ENCODE assay signal across 8 cellular contexts in genomic region chr10:86261933-86262665, GRCh38.
DNase-seq lines count a peak whose midpoint lies in the region; ATAC-seq, FAIRE-seq and TF ChIP-seq lines count a peak whose summit lies in the region.

No MANE protein-coding gene starts in this region.

- H4K8ac ChIP-seq in H1 (ENCODE audit: extremely low read depth, insufficient read depth, low read length) = no peak overlapping the region

- TF ChIP-seq EP300 in H1 (IDR thresholded peaks at IDR 0.05; ENCODE audit: borderline replicate concordance in 1 of 2, low read depth in 2 of 2, low read length in 2 of 2) = no peak

- H2BK12ac ChIP-seq in H1 (ENCODE audit: low read depth, low read length) = peak overlapping the region; percentile 75; the same call in 1 of the 2 replicates

- H2AK5ac ChIP-seq in H1 (ENCODE audit: low read depth, low read length) = no peak overlapping the region

- no peak overlapping the region for H3K27ac ChIP-seq in GM23248
- H3K27ac ChIP-seq in H1 (ENCODE audit: low read depth, low read length) = no peak overlapping the region

- H3K4me1 ChIP-seq in GM23248 (ENCODE audit: insufficient read depth) (no peaks in the 10 kb centered on the region), H1 (replicated peaks in 1 of 4; ENCODE audit: control insufficient read depth in 3 of 4, insufficient read depth in 4 of 4, low read length in 3 of 4) (peaks cover 0 to 12% (median 7%) of the 10 kb centered on the region in 4 experiments; a peak in 6 of 7 replicates)

- no peak overlapping the region for H2BK120ac ChIP-seq in H1 (replicated peaks; ENCODE audit: low read depth, low read length)

- no peak overlapping the region for H4K5ac ChIP-seq in H1 (ENCODE audit: insufficient read length, low read depth, low read length)

- no peak overlapping the region for H3K14ac ChIP-seq in H1 (ENCODE audit: insufficient read length)

- no peaks in the 10 kb centered on the region; the same call in 1 of the 2 replicates for H3K79me1 ChIP-seq in H1 (ENCODE audit: low read depth, low read length)

- CTCF ChIA-PET in H1 (lab: Charles Lee; ENCODE audit: partially characterized antibody) = interaction anchor here (0.8 to 15.7 kb wide), 40 partner anchors 9 to 422 kb away, joined by 3 to 137 read pairs (median 4); no protein-coding TSS in a partner anchor

- no peaks in the 10 kb centered on the region for H3F3A ChIP-seq in GM23248 (ENCODE audit: insufficient read depth)

- H3K56ac ChIP-seq in H1 (replicated peaks; ENCODE audit: insufficient read length, low read depth, low read length) = no peak overlapping the region

- DNase-seq in activated effector memory CD4-positive, alpha-beta T cell treated with anti-CD3 and anti-CD28 coated beads, Interleukin-2, amount 50 U/mL, for 16 hours = peak; percentile 57
- no peak for DNase-seq in activated effector memory CD4-positive, alpha-beta T cell treated with Interleukin-2 at 50 U/mL for 16 hours
- peak; percentile 6 for DNase-seq in GM23248
- peak; percentile 25 to 62 for DNase-seq in NCI-H2081 (lab: John Stamatoyannopoulos, UW)
- DNase-seq in H1 (ENCODE audit: low read depth in 1 of 2, low spot score in 2 of 2) = peak; percentile 43 to 67
- peak; percentile 57 for DNase-seq in retina

- H3K9ac ChIP-seq in GM23248 (no peak overlapping the region), H1 (replicated peaks in 1 of 4; ENCODE audit: extremely low read depth in 1 of 4, low read depth in 3 of 4, low read length in 3 of 4) (no peak overlapping the region)

- peak; percentile 24 for FAIRE-seq in H1 (lab: Jason Lieb, UNC)

- H3K36me3 ChIP-seq in GM23248 (ENCODE audit: low read depth) (no peaks in the 10 kb centered on the region), H1 (ENCODE audit: control insufficient read depth in 2 of 4, insufficient read depth in 4 of 4, low read length in 3 of 4) (no peaks in the 10 kb centered on the region)

- no peaks in the 10 kb centered on the region for H3K9me3 ChIP-seq in GM23248 (ENCODE audit: low read depth)
- no peaks in the 10 kb centered on the region for H3K9me3 ChIP-seq in H1 (ENCODE audit: insufficient read depth in 2 of 2, low read depth in 1 of 2, low read length in 1 of 2)

- in situ Hi-C loops in GM23248 (cut with MboI) = no loop called here

- WGBS in GM23248 (ENCODE audit: low coverage in 1 of 2, low lambda C conversion rate in 2 of 2, missing lambda C conversion rate in 2 of 2), 2 experiments = 46 to 53% methylated on average over 14 of the region's 14 CpGs
- 75% methylated on average over 14 of the region's 14 CpGs; no CpG with 5 or more reads in 1 of the 2 experiments for WGBS in H1 (ENCODE audit: extremely low coverage in 1 of 2, insufficient coverage in 1 of 2, insufficient read length in 1 of 2, insufficient replicate concordance in 2 of 2, low coverage in 1 of 2, low lambda C conversion rate in 2 of 2, missing lambda C conversion rate in 1 of 2), 2 experiments

- peak overlapping the region; percentile 20; the same call in 1 of the 2 replicates for H2BK15ac ChIP-seq in H1 (ENCODE audit: low read length)

- H3K4me2 ChIP-seq in GM23248 (ENCODE audit: unreplicated experiment) (no peak overlapping the region), H1 (ENCODE audit: insufficient read depth in 1 of 2, low read depth in 2 of 2, low read length in 2 of 2) (peak overlapping the region; percentile 21 to 58; a peak in 2 of 4 replicates)

- H3K23me2 ChIP-seq in H1 (ENCODE audit: low read depth, low read length) = no peaks in the 10 kb centered on the region; the same call in 1 of the 2 replicates

- H3K4me3 ChIP-seq in GM23248 (no peak overlapping the region), H1 (ENCODE audit: extremely low read depth in 1 of 4, insufficient read depth in 2 of 4, low read depth in 3 of 4, low read length in 4 of 4) (no peak overlapping the region)

- no peak for ATAC-seq in GM18873 (IDR thresholded peaks at IDR 0.05; ENCODE audit: low FRiP score, unreplicated experiment)
- ATAC-seq in HG02884 (IDR thresholded peaks at IDR 0.05; ENCODE audit: unreplicated experiment) = no peak

- TF ChIP-seq RAD21 in H1 (IDR thresholded peaks at IDR 0.05 in 1 of 2, conservative IDR thresholded peaks at IDR 0.05 in 1 of 2; ENCODE audit: low read depth in 2 of 2, low read length in 2 of 2) = peak; percentile 75 to 80

- H3K4ac ChIP-seq in H1 (replicated peaks; ENCODE audit: insufficient read length, low read depth, low read length) = no peak overlapping the region

- H2AFZ ChIP-seq in GM23248 (no peak overlapping the region), H1 (ENCODE audit: low read length) (peak overlapping the region; percentile 98)

- no peak for TF ChIP-seq POLR2A in H1 (IDR thresholded peaks at IDR 0.05; ENCODE audit: control extremely low read depth in 1 of 2, low read depth in 2 of 2, low read length in 2 of 2)

- POLR2A ChIA-PET in H1 (lab: Charles Lee; ENCODE audit: partially characterized antibody) = interaction anchor here (1.6 to 1.9 kb wide), 2 partner anchors 9 to 126 kb away, joined by 3 to 7 read pairs; no protein-coding TSS in a partner anchor

- H3K79me2 ChIP-seq in GM23248 (ENCODE audit: insufficient read depth) (no peaks in the 10 kb centered on the region), H1 (ENCODE audit: control insufficient read depth in 1 of 2, insufficient read depth in 2 of 2, low read length in 2 of 2) (no peaks in the 10 kb centered on the region)

- H4K20me1 ChIP-seq in GM23248 (ENCODE audit: insufficient read depth) = no peaks in the 10 kb centered on the region
- H4K20me1 ChIP-seq in H1 (replicated peaks in 1 of 2; ENCODE audit: control insufficient read depth in 1 of 2, insufficient read depth in 2 of 2, low read length in 2 of 2) = no peaks in the 10 kb centered on the region

- H2BK20ac ChIP-seq in H1 (ENCODE audit: low read length) = no peak overlapping the region

- no peak overlapping the region for H4K91ac ChIP-seq in H1 (replicated peaks; ENCODE audit: insufficient read length, low read length)

- peak; percentile 74 to 83 (median 74) for TF ChIP-seq CTCF in H1 (IDR thresholded peaks at IDR 0.05; ENCODE audit: control extremely low read depth in 1 of 3, insufficient read depth in 1 of 3, low read depth in 1 of 3, low read length in 3 of 3)

- no peak overlapping the region; the same call in 1 of the 2 replicates for H3K18ac ChIP-seq in H1 (ENCODE audit: extremely low read depth, low read length)

- no peak overlapping the region for H3K23ac ChIP-seq in H1 (ENCODE audit: insufficient read length)

- H2BK5ac ChIP-seq in H1 (ENCODE audit: low read depth, low read length) = no peak overlapping the region

- H3K9me2 ChIP-seq in GM23248 (ENCODE audit: insufficient read depth) = no peaks in the 10 kb centered on the region

- H3K27me3 ChIP-seq in GM23248 (replicated peaks; ENCODE audit: insufficient read depth) (no peaks in the 10 kb centered on the region), H1 (replicated peaks in 1 of 4; ENCODE audit: control insufficient read depth in 3 of 4, extremely low read depth in 1 of 4, insufficient read depth in 3 of 4, low read length in 3 of 4) (peaks cover 0 to 10% (median 4%) of the 10 kb centered on the region in 4 experiments; a peak in 5 of 7 replicates)
